In the genomic region with DNA sequence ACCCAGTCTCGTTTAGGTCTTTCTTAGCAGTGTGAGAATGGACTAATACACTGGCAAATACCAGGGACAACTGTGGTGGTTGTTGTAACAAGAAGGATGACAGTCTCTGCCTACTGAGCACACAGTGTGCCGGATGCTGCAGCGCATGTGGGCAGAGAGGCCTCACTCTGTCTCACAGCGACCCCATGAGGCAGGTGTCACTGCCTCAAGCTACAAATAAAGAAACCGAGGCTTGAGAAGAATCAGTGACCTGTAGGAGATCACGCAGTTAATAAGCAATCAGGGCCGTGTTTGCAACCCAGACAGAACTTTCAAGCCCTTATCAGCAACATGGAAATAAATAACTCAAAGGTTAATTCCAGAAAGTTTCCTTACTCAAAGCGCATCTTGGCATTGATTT, we compare ENCODE assay signal across 8 cellular contexts. TPM values are rescaled to one million over a fixed set of nuclear protein-coding genes. Genes with fewer than 3 reads are reported as not detected.
A peak's percentile ranks its signal among the peaks of the same experiment; 100 is the strongest.
DNase-seq lines count a peak whose midpoint lies in the region; ATAC-seq lines count a peak whose summit lies in the region.

No MANE protein-coding gene starts in this region.

- intact Hi-C loops in CD4-positive, alpha-beta memory T cell (cut with micrococcal nuclease) = loop anchor here (2.0 kb wide), 1 partner anchor 88 kb away; no protein-coding TSS in a partner anchor

- no peak overlapping the region for H3K9ac ChIP-seq in stomach smooth muscle (ENCODE audit: low read length in 2 of 2)

- H3K27ac ChIP-seq in CD4-positive, alpha-beta memory T cell (ENCODE audit: low read depth, low read length) = no peak overlapping the region
- peak overlapping the region; percentile 74 for H3K27ac ChIP-seq in stomach smooth muscle (ENCODE audit: low read length)

- CTCF ChIA-PET in CD4-positive, alpha-beta memory T cell (lab: Charles Lee; ENCODE audit: partially characterized antibody) = interaction anchor here (0.6 to 1.0 kb wide), 2 partner anchors 90 to 180 kb away, joined by 3 to 6 read pairs; no protein-coding TSS in a partner anchor

- H3K36me3 ChIP-seq in CD4-positive, alpha-beta memory T cell (ENCODE audit: insufficient read depth, low read length) = no peaks in the 10 kb centered on the region
- no peaks in the 10 kb centered on the region for H3K36me3 ChIP-seq in stomach smooth muscle (ENCODE audit: control insufficient read depth in 2 of 2, insufficient read depth in 2 of 2, low read length in 2 of 2)

- H3K27ac Mint-ChIP-seq in CD4-positive, alpha-beta memory T cell = no peak overlapping the region
- H3K27ac Mint-ChIP-seq in activated naive CD8-positive, alpha-beta T cell treated with anti-CD3 and anti-CD28 coated beads for 36 hours = no peak overlapping the region

- peaks cover 3 to 17% (median 11%) of the 10 kb centered on the region in 4 donors for H3K4me1 Mint-ChIP-seq in CD4-positive, alpha-beta memory T cell
- peaks cover 8% of the 10 kb centered on the region for H3K4me1 Mint-ChIP-seq in activated naive CD8-positive, alpha-beta T cell treated with anti-CD3 and anti-CD28 coated beads for 36 hours

- H3K4me1 ChIP-seq in CD4-positive, alpha-beta memory T cell (ENCODE audit: insufficient read depth, low read length) = peaks cover 11% of the 10 kb centered on the region
- peaks cover 23% of the 10 kb centered on the region for H3K4me1 ChIP-seq in stomach smooth muscle (ENCODE audit: control insufficient read depth, insufficient read depth, low read length)

- no peak for ATAC-seq in GM21576 (IDR thresholded peaks at IDR 0.05; ENCODE audit: unreplicated experiment)

- DNase-seq in CD4-positive, alpha-beta memory T cell = peak in 4 of 5 donors; percentile 19 to 40 (median 33)
- DNase-seq in HT-29 (ENCODE audit: low spot score) = peak; percentile 66
- DNase-seq in activated naive CD8-positive, alpha-beta T cell treated with anti-CD3 and anti-CD28 coated beads for 36 hours = peak; percentile 17
- DNase-seq in hippocampal formation (lab: John Stamatoyannopoulos, UW) = peak; percentile 24 to 27
- DNase-seq in OCI-M2 (lab: John Stamatoyannopoulos, UW; ENCODE audit: unreplicated experiment) = no peak
- no peak for DNase-seq in NCI-H187 (lab: John Stamatoyannopoulos, UW)

- H3K36me3 Mint-ChIP-seq in CD4-positive, alpha-beta memory T cell = no peaks in the 10 kb centered on the region
- H3K36me3 Mint-ChIP-seq in activated naive CD8-positive, alpha-beta T cell treated with anti-CD3 and anti-CD28 coated beads for 36 hours = no peaks in the 10 kb centered on the region

- no peaks in the 10 kb centered on the region for H3K9me3 Mint-ChIP-seq in CD4-positive, alpha-beta memory T cell
- no peaks in the 10 kb centered on the region for H3K9me3 Mint-ChIP-seq in activated naive CD8-positive, alpha-beta T cell treated with anti-CD3 and anti-CD28 coated beads for 36 hours

- no peak overlapping the region for H3K4me3 ChIP-seq in CD4-positive, alpha-beta memory T cell (ENCODE audit: low read length in 2 of 2)
- no peak overlapping the region for H3K4me3 ChIP-seq in stomach smooth muscle (ENCODE audit: low read length in 2 of 2)

- POLR2A ChIA-PET in CD4-positive, alpha-beta memory T cell (lab: Charles Lee; ENCODE audit: partially characterized antibody) = interaction anchor here (0.7 kb wide), 1 partner anchor 206 kb away, joined by 3 read pairs; no protein-coding TSS in a partner anchor

- H3K27me3 ChIP-seq in CD4-positive, alpha-beta memory T cell (ENCODE audit: insufficient read depth, low read length) = peaks cover 4% of the 10 kb centered on the region
- H3K27me3 ChIP-seq in stomach smooth muscle (ENCODE audit: control insufficient read depth in 1 of 2, insufficient read depth in 2 of 2, low read length in 2 of 2) = no peaks in the 10 kb centered on the region

- H3K4me3 Mint-ChIP-seq in CD4-positive, alpha-beta memory T cell = no peak overlapping the region
- H3K4me3 Mint-ChIP-seq in activated naive CD8-positive, alpha-beta T cell treated with anti-CD3 and anti-CD28 coated beads for 36 hours = no peak overlapping the region

- peaks cover 5 to 11% of the 10 kb centered on the region in 2 donors for H3K27me3 Mint-ChIP-seq in CD4-positive, alpha-beta memory T cell
- H3K27me3 Mint-ChIP-seq in activated naive CD8-positive, alpha-beta T cell treated with anti-CD3 and anti-CD28 coated beads for 36 hours = peaks cover 22% of the 10 kb centered on the region

- no peaks in the 10 kb centered on the region for H3K9me3 ChIP-seq in CD4-positive, alpha-beta memory T cell (ENCODE audit: control insufficient read depth in 1 of 2, low read length in 2 of 2)
- no peaks in the 10 kb centered on the region for H3K9me3 ChIP-seq in stomach smooth muscle (ENCODE audit: control insufficient read depth in 2 of 2, low read length in 2 of 2)

RNA-seq across cellular contexts. Expression of a gene that starts 40.5 kb away (rescaled TPM):
- 10 to 100 TPM; 16.5 to 17.2 TPM for total RNA-seq in CD4-positive, alpha-beta memory T cell
- 1 to 10 TPM in 1 of 2 donors, under 1 TPM in 1; 0.39 to 1.1 TPM for polyA plus RNA-seq in CD4-positive, alpha-beta memory T cell
- total RNA-seq in HT-29 (2014; rRNA removed; shearing (Covaris generic)) = 1.3 and 1.4 TPM in 2 replicates
- under 1 TPM; 0.16 to 0.27 TPM for total RNA-seq in activated naive CD8-positive, alpha-beta T cell treated with anti-CD3 and anti-CD28 coated beads for 36 hours

Comparison
In these comparisons a context has a peak if more than half of its experiments do, and no peak if none do; other contexts are left out.
1. DNase-seq: peak in CD4-positive, alpha-beta memory T cell (4 of 5), HT-29 (single experiment), activated naive CD8-positive, alpha-beta T cell treated with anti-CD3 and anti-CD28 coated beads for 36 hours (single experiment) and hippocampal formation (2 of 2); none in OCI-M2 (single experiment) and NCI-H187 (0 of 2).